Comparison of ENCODE assay signal across 18 cellular contexts in the genomic region with DNA sequence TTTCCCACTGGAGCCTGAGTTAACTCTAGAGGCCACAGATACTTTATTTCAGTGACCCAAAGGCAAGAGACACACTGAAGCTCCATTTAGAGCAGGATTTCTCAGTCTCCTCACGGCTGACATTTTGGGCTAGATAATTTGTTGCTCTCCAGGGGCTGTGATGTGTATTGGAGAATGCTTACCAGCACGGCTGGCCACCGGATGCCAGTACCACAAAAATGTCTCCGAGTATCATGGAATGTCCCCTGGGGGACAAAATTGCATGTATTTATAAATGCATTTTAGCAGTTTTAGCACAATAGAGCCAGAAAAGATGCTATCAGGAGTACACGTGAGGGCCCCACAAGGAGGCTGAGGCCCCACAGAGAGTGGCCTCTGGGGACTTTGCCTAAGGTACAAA. TPM values are rescaled to one million over a fixed set of nuclear protein-coding genes. Genes with fewer than 3 reads are reported as not detected.
"Had no signal": no experiment of that assay in that cellular context is flagged by ENCODE, and none has a peak within 500 bp of the region (broad histone marks: within the 10 kb centered on the region; RNA-seq: fewer than 3 reads in every experiment).

No MANE protein-coding gene starts in this region.

- H3K4me3 Mint-ChIP-seq: activated CD4-positive, alpha-beta memory T cell treated with anti-CD3 and anti-CD28 coated beads for 36 hours; activated naive CD8-positive, alpha-beta T cell treated with anti-CD3 and anti-CD28 coated beads, Interleukin-2, amount 10 ng/mL, durations not matched to agents 7 days and 5 days; activated T-helper 1 cell treated with anti-CD3 and anti-CD28 coated beads, Interleukin-12 subunit alpha, Interleukin-12 subunit beta, Interleukin-2, Interleukin-4 antibody, amounts not matched to agents 30 ng/mL and 10 ng/mL and 1 ng/mL, durations not matched to agents 14 hours and 24 hours and 36 hours; neural progenitor cell; stimulated activated naive CD8-positive, alpha-beta T cell treated with anti-CD3 and anti-CD28 coated beads, Interleukin-15, Interleukin-2, amounts not matched to agents 100 ng/mL and 50 ng/mL, for 24 hours had no signal

- H3K4me1 Mint-ChIP-seq: activated naive CD8-positive, alpha-beta T cell treated with anti-CD3 and anti-CD28 coated beads, Interleukin-2, amount 10 ng/mL, durations not matched to agents 7 days and 5 days; neural progenitor cell had no signal

- H3K36me3 Mint-ChIP-seq: activated CD4-positive, alpha-beta memory T cell treated with anti-CD3 and anti-CD28 coated beads for 36 hours; activated naive CD8-positive, alpha-beta T cell treated with anti-CD3 and anti-CD28 coated beads, Interleukin-2, amount 10 ng/mL, durations not matched to agents 7 days and 5 days; neural progenitor cell had no signal

- H3K27ac Mint-ChIP-seq: activated CD4-positive, alpha-beta memory T cell treated with anti-CD3 and anti-CD28 coated beads for 36 hours; activated naive CD8-positive, alpha-beta T cell treated with anti-CD3 and anti-CD28 coated beads, Interleukin-2, amount 10 ng/mL, durations not matched to agents 7 days and 5 days; activated T-helper 1 cell treated with anti-CD3 and anti-CD28 coated beads, Interleukin-12 subunit alpha, Interleukin-12 subunit beta, Interleukin-2, Interleukin-4 antibody, amounts not matched to agents 30 ng/mL and 10 ng/mL and 1 ng/mL, durations not matched to agents 14 hours and 24 hours and 36 hours; neural progenitor cell; stimulated activated naive CD8-positive, alpha-beta T cell treated with anti-CD3 and anti-CD28 coated beads, Interleukin-15, Interleukin-2, amounts not matched to agents 100 ng/mL and 50 ng/mL, for 24 hours had no signal

- H3K27me3 Mint-ChIP-seq: activated CD4-positive, alpha-beta memory T cell treated with anti-CD3 and anti-CD28 coated beads for 36 hours; activated naive CD8-positive, alpha-beta T cell treated with anti-CD3 and anti-CD28 coated beads, Interleukin-2, amount 10 ng/mL, durations not matched to agents 7 days and 5 days; stimulated activated naive CD8-positive, alpha-beta T cell treated with anti-CD3 and anti-CD28 coated beads, Interleukin-15, Interleukin-2, amounts not matched to agents 100 ng/mL and 50 ng/mL, for 24 hours had no signal

- ATAC-seq: heart left ventricle, left lung had no signal

- DNase-seq: activated CD4-positive, alpha-beta memory T cell treated with anti-CD3 and anti-CD28 coated beads for 36 hours; activated naive CD8-positive, alpha-beta T cell treated with anti-CD3 and anti-CD28 coated beads, Interleukin-2, amount 10 ng/mL, durations not matched to agents 7 days and 5 days; activated T-cell treated with anti-CD3 and anti-CD28 coated beads for 4 hours; amygdala; brain microvascular endothelial cell; central memory CD4-positive, alpha-beta T cell; colonic mucosa; heart left ventricle; left lung; stimulated activated CD4-positive, alpha-beta T cell treated with anti-CD3 and anti-CD28 coated beads, Interleukin-15, amount 100 ng/mL, for 24 hours; stimulated activated CD4-positive, alpha-beta T cell treated with anti-CD3 and anti-CD28 coated beads, Interleukin-2, amount 100 ng/mL, for 48 hours; T-helper 2 cell; WERI-Rb-1 had no signal

- H3K9me3 Mint-ChIP-seq: activated T-helper 1 cell treated with anti-CD3 and anti-CD28 coated beads, Interleukin-12 subunit alpha, Interleukin-12 subunit beta, Interleukin-2, Interleukin-4 antibody, amounts not matched to agents 30 ng/mL and 10 ng/mL and 1 ng/mL, durations not matched to agents 14 hours and 24 hours and 36 hours had no signal

RNA-seq across cellular contexts. Expression of a gene that starts 20.6 kb away (rescaled TPM):
- total RNA-seq: activated CD4-positive, alpha-beta memory T cell treated with anti-CD3 and anti-CD28 coated beads for 36 hours; activated naive CD8-positive, alpha-beta T cell treated with anti-CD3 and anti-CD28 coated beads, Interleukin-2, amount 10 ng/mL, durations not matched to agents 7 days and 5 days; activated T-helper 1 cell treated with anti-CD3 and anti-CD28 coated beads, Interleukin-12 subunit alpha, Interleukin-12 subunit beta, Interleukin-2, Interleukin-4 antibody, amounts not matched to agents 30 ng/mL and 10 ng/mL and 1 ng/mL, durations not matched to agents 14 hours and 24 hours and 36 hours; epithelial cell of proximal tubule; right atrium auricular region had no signal
